ENCODE assay signal across 8 cellular contexts in the genomic region with DNA sequence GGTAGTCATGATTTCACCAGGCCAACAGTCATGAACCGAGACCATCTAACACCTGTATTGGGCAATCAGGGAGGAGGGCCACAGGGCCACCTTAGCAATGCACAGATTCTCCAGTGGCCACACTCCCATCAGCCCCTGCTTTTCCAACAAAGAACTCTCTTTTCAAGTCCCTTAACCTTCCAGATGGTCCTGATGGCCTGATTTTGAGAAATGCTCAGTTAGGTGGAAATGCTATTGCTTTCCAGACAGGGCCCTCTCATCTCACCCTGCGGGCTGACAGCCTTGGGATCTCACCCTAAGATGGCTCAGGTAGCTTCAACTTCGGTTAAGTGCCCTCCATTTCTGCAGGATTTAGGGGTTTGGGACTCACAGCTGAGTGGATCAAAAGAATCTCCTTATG.
"Had no signal": no experiment of that assay in that cellular context is flagged by ENCODE, and none has a peak within 500 bp of the region (broad histone marks: within the 10 kb centered on the region; RNA-seq: fewer than 3 reads in every experiment).

No MANE protein-coding gene starts in this region.

- H3K9me3 Mint-ChIP-seq: GM23338, H9, HFFc6 had no signal

- H3K27ac Mint-ChIP-seq: GM23338, H9, HFFc6 had no signal

- DNase-seq: GM23248, GOT3, H7, H9, HCEC 1CT, HFFc6 had no signal

- ATAC-seq: GM23338, HCT116 had no signal

- H3K4me3 Mint-ChIP-seq: GM23338, H9, HFFc6 had no signal
